Comparison of ENCODE assay signal across 8 cellular contexts in genomic region chr18:9614401-9615279, GRCh38. TPM values are rescaled to one million over a fixed set of nuclear protein-coding genes. Genes with fewer than 3 reads are reported as not detected.
A peak's percentile ranks its signal among the peaks of the same experiment; 100 is the strongest.
DNase-seq lines count a peak whose midpoint lies in the region; ATAC-seq and TF ChIP-seq lines count a peak whose summit lies in the region.

A gene with protein sequence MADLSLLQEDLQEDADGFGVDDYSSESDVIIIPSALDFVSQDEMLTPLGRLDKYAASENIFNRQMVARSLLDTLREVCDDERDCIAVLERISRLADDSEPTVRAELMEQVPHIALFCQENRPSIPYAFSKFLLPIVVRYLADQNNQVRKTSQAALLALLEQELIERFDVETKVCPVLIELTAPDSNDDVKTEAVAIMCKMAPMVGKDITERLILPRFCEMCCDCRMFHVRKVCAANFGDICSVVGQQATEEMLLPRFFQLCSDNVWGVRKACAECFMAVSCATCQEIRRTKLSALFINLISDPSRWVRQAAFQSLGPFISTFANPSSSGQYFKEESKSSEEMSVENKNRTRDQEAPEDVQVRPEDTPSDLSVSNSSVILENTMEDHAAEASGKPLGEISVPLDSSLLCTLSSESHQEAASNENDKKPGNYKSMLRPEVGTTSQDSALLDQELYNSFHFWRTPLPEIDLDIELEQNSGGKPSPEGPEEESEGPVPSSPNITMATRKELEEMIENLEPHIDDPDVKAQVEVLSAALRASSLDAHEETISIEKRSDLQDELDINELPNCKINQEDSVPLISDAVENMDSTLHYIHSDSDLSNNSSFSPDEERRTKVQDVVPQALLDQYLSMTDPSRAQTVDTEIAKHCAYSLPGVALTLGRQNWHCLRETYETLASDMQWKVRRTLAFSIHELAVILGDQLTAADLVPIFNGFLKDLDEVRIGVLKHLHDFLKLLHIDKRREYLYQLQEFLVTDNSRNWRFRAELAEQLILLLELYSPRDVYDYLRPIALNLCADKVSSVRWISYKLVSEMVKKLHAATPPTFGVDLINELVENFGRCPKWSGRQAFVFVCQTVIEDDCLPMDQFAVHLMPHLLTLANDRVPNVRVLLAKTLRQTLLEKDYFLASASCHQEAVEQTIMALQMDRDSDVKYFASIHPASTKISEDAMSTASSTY (minus strand): TSS chr18:9614559. CDS start chr18:9614484, 75 bp downstream.

- peak within 1 kb of the TSS; percentile 94 for H3K27ac ChIP-seq in HUES64 (ENCODE audit: low read depth, low read length)
- peak within 1 kb of the TSS; percentile 98 for H3K27ac ChIP-seq in RWPE2 (ENCODE audit: poor library complexity, severe bottlenecking)

- H3K9me3 Mint-ChIP-seq in Caco-2 (ENCODE audit: unreplicated experiment) (no peaks in the 10 kb centered on the region), nephron progenitor cell (no peaks in the 10 kb centered on the region)
- H3K9me3 Mint-ChIP-seq in stimulated activated naive CD8-positive, alpha-beta T cell treated with anti-CD3 and anti-CD28 coated beads, Interleukin-15, amount 100 ng/mL, for 72 hours, result no peaks in the 10 kb centered on the region

- BruUV-seq in Caco-2 (replicated peaks; lab: Mats Ljungman, UMichigan), result no TSS peak

- POLR2A ChIA-PET in Caco-2 (lab: Charles Lee), result interaction anchor here (0.7 to 1.1 kb wide), 2 partner anchors 58 to 80 kb away, joined by 3 to 9 read pairs; no protein-coding TSS in a partner anchor

- under 1% methylated on average over 127 of the region's 127 CpGs for WGBS in HUES64

- H3K36me3 Mint-ChIP-seq in Caco-2 (ENCODE audit: insufficient read depth, unreplicated experiment) (peaks cover 16% of the 10 kb centered on the region), nephron progenitor cell (ENCODE audit: low read depth) (peaks cover 20% of the 10 kb centered on the region)

- H3K27me3 Mint-ChIP-seq in Caco-2 (ENCODE audit: insufficient read depth, unreplicated experiment) (no peaks in the 10 kb centered on the region), nephron progenitor cell (ENCODE audit: low read depth, poor library complexity) (peaks cover 3% of the 10 kb centered on the region)
- no peaks in the 10 kb centered on the region for H3K27me3 Mint-ChIP-seq in stimulated activated naive CD8-positive, alpha-beta T cell treated with anti-CD3 and anti-CD28 coated beads, Interleukin-15, amount 100 ng/mL, for 72 hours

- intact Hi-C loops in Caco-2 (cut with micrococcal nuclease; ENCODE audit: unreplicated experiment), result no loop called here

- H3K4me3 ChIP-seq in Caco-2 (ENCODE audit: low read depth, low read length) (peak within 1 kb of the TSS; percentile 79), HUES64 (ENCODE audit: low read length) (peak within 1 kb of the TSS; percentile 87), RWPE2 (ENCODE audit: severe bottlenecking) (peak within 1 kb of the TSS; percentile 94), foreskin fibroblast (ENCODE audit: low read depth in 1 of 2, low read length in 2 of 2) (peak within 1 kb of the TSS; percentile 67 to 94)

- H3K27ac Mint-ChIP-seq in Caco-2 (ENCODE audit: unreplicated experiment), result peak within 1 kb of the TSS; percentile 96
- peak within 1 kb of the TSS; percentile 97 for H3K27ac Mint-ChIP-seq in nephron progenitor cell
- H3K27ac Mint-ChIP-seq in stimulated activated naive CD8-positive, alpha-beta T cell treated with anti-CD3 and anti-CD28 coated beads, Interleukin-15, amount 100 ng/mL, for 72 hours, result peak within 1 kb of the TSS; percentile 63 to 90

- H3K4me1 Mint-ChIP-seq in Caco-2 (ENCODE audit: low read depth, unreplicated experiment), result peaks cover 23% of the 10 kb centered on the region
- H3K4me1 Mint-ChIP-seq in nephron progenitor cell, result peaks cover 43% of the 10 kb centered on the region
- peaks cover 36% of the 10 kb centered on the region for H3K4me1 Mint-ChIP-seq in stimulated activated naive CD8-positive, alpha-beta T cell treated with anti-CD3 and anti-CD28 coated beads, Interleukin-15, amount 100 ng/mL, for 72 hours

- TF ChIP-seq CTCF in Caco-2 (IDR thresholded peaks at IDR 0.05; ENCODE audit: insufficient read depth in 1 of 2, low read depth in 1 of 2, low read length in 1 of 2, severe bottlenecking in 1 of 2, unreplicated experiment in 1 of 2), result no peak
- TF ChIP-seq CTCF in RWPE2 (IDR thresholded peaks at IDR 0.05; ENCODE audit: poor library complexity, severe bottlenecking), result no peak
- no peak for TF ChIP-seq CTCF in foreskin fibroblast (IDR thresholded peaks at IDR 0.05; ENCODE audit: low read depth, low read length)
- no peak for TF ChIP-seq CTCF in nephron progenitor cell (IDR thresholded peaks at IDR 0.05)

- CTCF ChIA-PET in Caco-2 (lab: Charles Lee), result no interaction called here

- peak; percentile 45 for ATAC-seq in GM21367 (IDR thresholded peaks at IDR 0.05; ENCODE audit: unreplicated experiment)
- peak; percentile 47 for ATAC-seq in RWPE2 (ENCODE audit: low read depth)
- ATAC-seq in stimulated activated naive CD8-positive, alpha-beta T cell treated with anti-CD3 and anti-CD28 coated beads, Interleukin-15, amount 100 ng/mL, for 72 hours, result peak; percentile 77

- H3K9ac ChIP-seq in HUES64 (ENCODE audit: low read depth, low read length), result peak within 1 kb of the TSS; percentile 82

- peaks cover 26% of the 10 kb centered on the region for H3K4me1 ChIP-seq in Caco-2
- peaks cover 25% of the 10 kb centered on the region for H3K4me1 ChIP-seq in HUES64 (ENCODE audit: insufficient read depth, low read length)
- peaks cover 61% of the 10 kb centered on the region for H3K4me1 ChIP-seq in RWPE2 (ENCODE audit: insufficient read depth, poor library complexity, severe bottlenecking)

- peak within 1 kb of the TSS; percentile 99 for H3K4me3 Mint-ChIP-seq in Caco-2 (ENCODE audit: unreplicated experiment)
- H3K4me3 Mint-ChIP-seq in nephron progenitor cell, result peak within 1 kb of the TSS; percentile 98
- H3K4me3 Mint-ChIP-seq in stimulated activated naive CD8-positive, alpha-beta T cell treated with anti-CD3 and anti-CD28 coated beads, Interleukin-15, amount 100 ng/mL, for 72 hours, result peak within 1 kb of the TSS; percentile 96 to 98

- H3K36me3 ChIP-seq in Caco-2 (ENCODE audit: control insufficient read depth, insufficient read depth, low read length), result peaks cover 2% of the 10 kb centered on the region; the same call in 1 of the 2 replicates
- H3K36me3 ChIP-seq in HUES64 (ENCODE audit: insufficient read depth, low read length), result peaks cover 9% of the 10 kb centered on the region
- peaks cover 37% of the 10 kb centered on the region for H3K36me3 ChIP-seq in RWPE2 (ENCODE audit: low read depth)

- DNase-seq in Caco-2 (peak; percentile 80 to 89), RWPE2 (ENCODE audit: low spot score) (peak; percentile 86), activated gamma-delta T cell treated with Interleukin-2 at 50 U/mL for 16 hours (peak; percentile 65), foreskin fibroblast (peak; percentile 56 to 86), nephron progenitor cell (peak; percentile 85)
- peak; percentile 64 for DNase-seq in stimulated activated naive CD8-positive, alpha-beta T cell treated with anti-CD3 and anti-CD28 coated beads, Interleukin-15, amount 100 ng/mL, for 72 hours

- H3K27me3 ChIP-seq in Caco-2 (replicated peaks; ENCODE audit: control insufficient read depth, insufficient read depth, low read length), result no peaks in the 10 kb centered on the region
- H3K27me3 ChIP-seq in HUES64 (ENCODE audit: insufficient read depth, low read length), result no peaks in the 10 kb centered on the region
- H3K27me3 ChIP-seq in RWPE2 (ENCODE audit: insufficient read depth, poor library complexity, severe bottlenecking), result no peaks in the 10 kb centered on the region

- no peaks in the 10 kb centered on the region for H3K9me3 ChIP-seq in Caco-2
- H3K9me3 ChIP-seq in HUES64 (ENCODE audit: insufficient read depth, low read depth, low read length), result no peaks in the 10 kb centered on the region
- no peaks in the 10 kb centered on the region for H3K9me3 ChIP-seq in RWPE2 (ENCODE audit: severe bottlenecking)

RNA-seq across cellular contexts. Expression of the gene that starts here (rescaled TPM):
- total RNA-seq in Caco-2 (2022), result 91.4 and 96.6 TPM in 2 replicates
- 59.5 TPM for polyA plus RNA-seq in HUES64 (2013, experiment 1 of 2)
- polyA plus RNA-seq in HUES64 (2013, experiment 2 of 2), result 55.0 TPM

Comparison
In these comparisons a context has a peak if more than half of its experiments do, and no peak if none do; other contexts are left out.
1. Peak in every context shown above with its lines: DNase-seq, ATAC-seq, H3K4me3 ChIP-seq and H3K27ac ChIP-seq.